Comparison of ENCODE assay signal across 13 cellular contexts in genomic region chr10:13704969-13705368, GRCh38.
DNase-seq lines count a peak whose midpoint lies in the region; ATAC-seq and TF ChIP-seq lines count a peak whose summit lies in the region.
"Had no signal": no experiment of that assay in that cellular context is flagged by ENCODE, and none has a peak within 500 bp of the region (broad histone marks: within the 10 kb centered on the region; RNA-seq: fewer than 3 reads in every experiment).

No MANE protein-coding gene starts in this region.

- no peaks in the 10 kb centered on the region for H3K9me3 Mint-ChIP-seq in dendritic cell treated with granulocyte-macrophage colony-stimulating factor and Interleukin-4, amounts not matched to agents 40 ng/mL and 50 ng/mL, for 4 days
- H3K9me3 Mint-ChIP-seq in neural progenitor cell (no peaks in the 10 kb centered on the region), Calu3 (ENCODE audit: low read depth, unreplicated experiment) (no peaks in the 10 kb centered on the region)
- H3K9me3 Mint-ChIP-seq: T-cell had no signal

- H4K20me1 ChIP-seq in neural progenitor cell (ENCODE audit: low read depth): no peaks in the 10 kb centered on the region

- H3K9me3 ChIP-seq in neural progenitor cell (ENCODE audit: low read depth): no peaks in the 10 kb centered on the region

- ATAC-seq in GM19455 (IDR thresholded peaks at IDR 0.05; ENCODE audit: unreplicated experiment) (no peak), GM21529 (IDR thresholded peaks at IDR 0.05; ENCODE audit: unreplicated experiment) (no peak)
- ATAC-seq: T-cell had no signal

- BruUV-seq in Calu3 (replicated peaks; lab: Mats Ljungman, UMichigan): no TSS peak

- no peaks in the 10 kb centered on the region for H3K36me3 ChIP-seq in neural progenitor cell

- H3K4me1 ChIP-seq in neural progenitor cell: peaks cover 52% of the 10 kb centered on the region

- H3K4me3 ChIP-seq in neural progenitor cell: no peak overlapping the region
- H3K4me3 ChIP-seq: coronary artery had no signal

- no peak overlapping the region for H2AFZ ChIP-seq in neural progenitor cell (replicated peaks)

- H3K79me2 ChIP-seq in neural progenitor cell (ENCODE audit: low read depth): peaks cover 6% of the 10 kb centered on the region

- H3K9ac ChIP-seq in neural progenitor cell: no peak overlapping the region

- TF ChIP-seq CTCF in neural progenitor cell (IDR thresholded peaks at IDR 0.05) (no peak), GM10266 (IDR thresholded peaks at IDR 0.05; ENCODE audit: control insufficient read depth, insufficient read depth, low read depth, missing control alignments) (no peak), Calu3 (IDR thresholded peaks at IDR 0.05; ENCODE audit: unreplicated experiment) (no peak)

- intact Hi-C loops in dendritic cell treated with granulocyte-macrophage colony-stimulating factor and Interleukin-4, amounts not matched to agents 40 ng/mL and 50 ng/mL, for 4 days (cut with micrococcal nuclease): loop anchor here (5.0 kb wide), 2 partner anchors 52 to 72 kb away; no protein-coding TSS in a partner anchor
- intact Hi-C loops in Calu3 (cut with micrococcal nuclease; ENCODE audit: unreplicated experiment): no loop called here

- H3K27me3 Mint-ChIP-seq in dendritic cell treated with granulocyte-macrophage colony-stimulating factor and Interleukin-4, amounts not matched to agents 40 ng/mL and 50 ng/mL, for 4 days: peaks cover 6% of the 10 kb centered on the region
- H3K27me3 Mint-ChIP-seq in neural progenitor cell (ENCODE audit: insufficient read depth, low read depth): peaks cover 2% of the 10 kb centered on the region
- no peaks in the 10 kb centered on the region for H3K27me3 Mint-ChIP-seq in Calu3 (ENCODE audit: unreplicated experiment)

- H3F3A ChIP-seq in neural progenitor cell (ENCODE audit: low read depth): peaks cover 29% of the 10 kb centered on the region

- H3K27ac ChIP-seq in neural progenitor cell: no peak overlapping the region
- H3K27ac ChIP-seq: coronary artery had no signal

- CTCF ChIA-PET in Calu3 (lab: Charles Lee): interaction anchor here (0.5 kb wide), 1 partner anchor 267 kb away, joined by 6 read pairs; no protein-coding TSS in a partner anchor

- peak overlapping the region; percentile 75 for H3K27ac Mint-ChIP-seq in dendritic cell treated with granulocyte-macrophage colony-stimulating factor and Interleukin-4, amounts not matched to agents 40 ng/mL and 50 ng/mL, for 4 days
- peak overlapping the region; percentile 51 for H3K27ac Mint-ChIP-seq in neural progenitor cell
- H3K27ac Mint-ChIP-seq in Calu3 (ENCODE audit: unreplicated experiment): no peak overlapping the region
- H3K27ac Mint-ChIP-seq: T-cell had no signal

- H3K27me3 ChIP-seq in neural progenitor cell: no peaks in the 10 kb centered on the region

- H3K4me1 Mint-ChIP-seq in dendritic cell treated with granulocyte-macrophage colony-stimulating factor and Interleukin-4, amounts not matched to agents 40 ng/mL and 50 ng/mL, for 4 days (ENCODE audit: low read depth): peaks cover 74% of the 10 kb centered on the region
- H3K4me1 Mint-ChIP-seq in neural progenitor cell (peaks cover 78% of the 10 kb centered on the region), Calu3 (ENCODE audit: low read depth, unreplicated experiment) (peaks cover 32% of the 10 kb centered on the region)

- DNase-seq in Ammon's horn (ENCODE audit: low spot score) (peak; percentile 29), Kasumi-1 (lab: John Stamatoyannopoulos, UW) (peak; percentile 33 to 34), neural progenitor cell (ENCODE audit: low spot score) (no peak), GM10266 (ENCODE audit: extremely low spot score) (no peak), Calu3 (no peak)
- DNase-seq: NCI-H2029, NCI-H526, occipital lobe, T-cell had no signal

- peaks cover 46% of the 10 kb centered on the region for H3K36me3 Mint-ChIP-seq in dendritic cell treated with granulocyte-macrophage colony-stimulating factor and Interleukin-4, amounts not matched to agents 40 ng/mL and 50 ng/mL, for 4 days (ENCODE audit: low read depth)
- peaks cover 32% of the 10 kb centered on the region for H3K36me3 Mint-ChIP-seq in neural progenitor cell
- peaks cover 29% of the 10 kb centered on the region for H3K36me3 Mint-ChIP-seq in Calu3 (ENCODE audit: insufficient read depth, unreplicated experiment)
- H3K36me3 Mint-ChIP-seq: T-cell had no signal

- no peak overlapping the region for H3K4me2 ChIP-seq in neural progenitor cell

- H3K4me3 Mint-ChIP-seq in dendritic cell treated with granulocyte-macrophage colony-stimulating factor and Interleukin-4, amounts not matched to agents 40 ng/mL and 50 ng/mL, for 4 days: peak overlapping the region; percentile 89
- H3K4me3 Mint-ChIP-seq in neural progenitor cell: peak overlapping the region; percentile 88
- no peak overlapping the region for H3K4me3 Mint-ChIP-seq in Calu3 (ENCODE audit: low read depth, unreplicated experiment)
- H3K4me3 Mint-ChIP-seq: T-cell had no signal

Comparison
In these comparisons a context has a peak if more than half of its experiments do, and no peak if none do; other contexts are left out.
1. DNase-seq: peak in Ammon's horn (single experiment) and Kasumi-1 (2 of 2); none in neural progenitor cell (single experiment), GM10266 (single experiment) and Calu3 (single experiment).